In the genomic region with DNA sequence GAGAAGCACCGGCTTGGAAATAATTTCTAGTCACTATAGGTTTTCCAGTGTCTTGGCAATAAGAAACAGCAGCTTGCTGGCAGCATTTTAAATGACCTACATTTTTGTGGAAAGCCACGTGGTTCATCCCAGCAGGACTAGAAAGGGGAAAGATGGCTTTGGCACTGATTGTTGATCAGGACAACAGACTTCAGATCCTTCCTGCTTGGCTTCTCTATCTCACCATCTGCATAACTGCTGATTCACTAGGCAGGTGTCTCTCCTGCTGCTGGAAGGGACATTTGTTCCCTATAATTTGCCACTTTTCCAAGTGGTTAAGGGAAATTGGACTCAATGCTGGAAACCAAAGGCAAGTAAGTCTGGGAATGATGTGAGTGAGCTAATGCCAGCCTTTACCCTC, we compare ENCODE assay signal across 22 cellular contexts.
A peak's percentile ranks its signal among the peaks of the same experiment; 100 is the strongest.
DNase-seq lines count a peak whose midpoint lies in the region; ATAC-seq and TF ChIP-seq lines count a peak whose summit lies in the region.
"Had no signal": no experiment of that assay in that cellular context is flagged by ENCODE, and none has a peak within 500 bp of the region (broad histone marks: within the 10 kb centered on the region; RNA-seq: fewer than 3 reads in every experiment).

No MANE protein-coding gene starts in this region.

- no peaks in the 10 kb centered on the region for H3K4me1 Mint-ChIP-seq in activated CD4-positive, alpha-beta memory T cell treated with anti-CD3 and anti-CD28 coated beads, Interleukin-2, amount 10 ng/mL, durations not matched to agents 7 days and 5 days
- H3K4me1 Mint-ChIP-seq: activated B cell treated with CpG ODN at 0.5 μM for 24 hours; activated naive CD8-positive, alpha-beta T cell treated with anti-CD3 and anti-CD28 coated beads, Interleukin-2, amount 50 U/mL, for 24 hours; CD8-positive, alpha-beta memory T cell had no signal

- no peaks in the 10 kb centered on the region for H3K4me1 ChIP-seq in mesendoderm (ENCODE audit: control insufficient read depth, low read depth, low read length)
- H3K4me1 ChIP-seq: tibial artery had no signal

- H3K18ac ChIP-seq in mesendoderm (ENCODE audit: low read length), result no peak overlapping the region

- no peaks in the 10 kb centered on the region for H3K27me3 ChIP-seq in mesendoderm (ENCODE audit: insufficient read depth, low read length, poor library complexity)
- H3K27me3 ChIP-seq: neutrophil, tibial artery had no signal

- H2BK15ac ChIP-seq in mesendoderm (replicated peaks; ENCODE audit: low read depth), result no peak overlapping the region

- no peak for TF ChIP-seq CTCF in GM20000 (IDR thresholded peaks at IDR 0.05; ENCODE audit: extremely low read depth, missing control alignments)

- POLR2A ChIA-PET in activated CD4-positive, alpha-beta memory T cell treated with anti-CD3 and anti-CD28 coated beads, Interleukin-2, amount 10 ng/mL, durations not matched to agents 7 days and 5 days (lab: Charles Lee), result no interaction called here

- no peak overlapping the region for H3K27ac Mint-ChIP-seq in activated CD4-positive, alpha-beta memory T cell treated with anti-CD3 and anti-CD28 coated beads, Interleukin-2, amount 10 ng/mL, durations not matched to agents 7 days and 5 days
- H3K27ac Mint-ChIP-seq: activated B cell treated with CpG ODN at 0.5 μM for 24 hours; activated CD4-positive, alpha-beta memory T cell treated with anti-CD3 and anti-CD28 coated beads for 36 hours; activated naive CD8-positive, alpha-beta T cell treated with anti-CD3 and anti-CD28 coated beads, Interleukin-2, amount 50 U/mL, for 24 hours; CD8-positive, alpha-beta memory T cell; dendritic cell treated with granulocyte-macrophage colony-stimulating factor and Interleukin-4, amounts not matched to agents 40 ng/mL and 50 ng/mL, for 4 days; stimulated activated naive CD8-positive, alpha-beta T cell treated with anti-CD3 and anti-CD28 coated beads, Interleukin-15, Interleukin-2, amounts not matched to agents 100 ng/mL and 50 ng/mL, for 24 hours had no signal

- DNase-seq in DMS 273 (lab: John Stamatoyannopoulos, UW; ENCODE audit: unreplicated experiment) (peak; percentile 88), M059J (ENCODE audit: low read depth) (peak; percentile 6), SK-N-DZ (ENCODE audit: low spot score) (peak; percentile 47), mesendoderm (peak; percentile 23), GM20000 (ENCODE audit: low spot score) (no peak), SIG-M5 treated with dmso at 0.1 percent for 504 hours (lab: John Stamatoyannopoulos, UW; ENCODE audit: unreplicated experiment) (no peak)
- no peak for DNase-seq in activated CD4-positive, alpha-beta memory T cell treated with anti-CD3 and anti-CD28 coated beads, Interleukin-2, amount 10 ng/mL, durations not matched to agents 7 days and 5 days
- DNase-seq: activated B cell treated with CpG ODN at 0.5 μM for 24 hours; activated CD4-positive, alpha-beta memory T cell treated with anti-CD3 and anti-CD28 coated beads for 36 hours; activated effector memory CD4-positive, alpha-beta T cell treated with anti-CD3 and anti-CD28 coated beads, Interleukin-2, amount 50 U/mL, for 16 hours; activated naive CD8-positive, alpha-beta T cell treated with anti-CD3 and anti-CD28 coated beads, Interleukin-2, amount 50 U/mL, for 24 hours; activated T-cell treated with anti-CD3 and anti-CD28 coated beads for 4 hours; CD8-positive, alpha-beta memory T cell; NCI-H1105; stimulated activated CD4-positive, alpha-beta T cell treated with anti-CD3 and anti-CD28 coated beads, Interleukin-12 subunit alpha, Interleukin-12 subunit beta, amount 100 ng/mL, for 4 hours; stimulated activated CD4-positive, alpha-beta T cell treated with anti-CD3 and anti-CD28 coated beads, Interleukin-4, amount 100 ng/mL, for 4 hours; tibial artery had no signal

- H3K27me3 Mint-ChIP-seq in activated CD4-positive, alpha-beta memory T cell treated with anti-CD3 and anti-CD28 coated beads, Interleukin-2, amount 10 ng/mL, durations not matched to agents 7 days and 5 days, result no peaks in the 10 kb centered on the region
- H3K27me3 Mint-ChIP-seq: dendritic cell treated with granulocyte-macrophage colony-stimulating factor and Interleukin-4, amounts not matched to agents 40 ng/mL and 50 ng/mL, for 4 days had no signal

- CTCF ChIA-PET in activated CD4-positive, alpha-beta memory T cell treated with anti-CD3 and anti-CD28 coated beads, Interleukin-2, amount 10 ng/mL, durations not matched to agents 7 days and 5 days (lab: Charles Lee), result no interaction called here

- no peak overlapping the region for H3K23ac ChIP-seq in mesendoderm (ENCODE audit: low read length)

- H3K36me3 Mint-ChIP-seq in activated CD4-positive, alpha-beta memory T cell treated with anti-CD3 and anti-CD28 coated beads, Interleukin-2, amount 10 ng/mL, durations not matched to agents 7 days and 5 days (ENCODE audit: low read depth), result no peaks in the 10 kb centered on the region
- H3K36me3 Mint-ChIP-seq: CD8-positive, alpha-beta memory T cell had no signal

- no peak overlapping the region for H3K4me3 Mint-ChIP-seq in activated CD4-positive, alpha-beta memory T cell treated with anti-CD3 and anti-CD28 coated beads, Interleukin-2, amount 10 ng/mL, durations not matched to agents 7 days and 5 days
- H3K4me3 Mint-ChIP-seq: activated B cell treated with CpG ODN at 0.5 μM for 24 hours; activated CD4-positive, alpha-beta memory T cell treated with anti-CD3 and anti-CD28 coated beads for 36 hours; activated naive CD8-positive, alpha-beta T cell treated with anti-CD3 and anti-CD28 coated beads, Interleukin-2, amount 50 U/mL, for 24 hours; CD8-positive, alpha-beta memory T cell; dendritic cell treated with granulocyte-macrophage colony-stimulating factor and Interleukin-4, amounts not matched to agents 40 ng/mL and 50 ng/mL, for 4 days; stimulated activated naive CD8-positive, alpha-beta T cell treated with anti-CD3 and anti-CD28 coated beads, Interleukin-15, Interleukin-2, amounts not matched to agents 100 ng/mL and 50 ng/mL, for 24 hours had no signal

- no peaks in the 10 kb centered on the region for H3K79me1 ChIP-seq in mesendoderm (ENCODE audit: low read length)

- no peak overlapping the region for H3K9ac ChIP-seq in mesendoderm (ENCODE audit: low read length)

- H2AK5ac ChIP-seq in mesendoderm (ENCODE audit: low read length), result no peak overlapping the region

- no peak for ATAC-seq in HG03097 (IDR thresholded peaks at IDR 0.05; ENCODE audit: low FRiP score, unreplicated experiment)
- ATAC-seq: activated naive CD8-positive, alpha-beta T cell treated with anti-CD3 and anti-CD28 coated beads, Interleukin-2, amount 50 U/mL, for 24 hours; HepG2 had no signal

- no peak overlapping the region for H2BK120ac ChIP-seq in mesendoderm (ENCODE audit: low read depth, low read length)

- no peak overlapping the region for H3K4ac ChIP-seq in mesendoderm (ENCODE audit: low read depth, low read length)

- no peak overlapping the region for H4K5ac ChIP-seq in mesendoderm (ENCODE audit: low read length)

- H3K36me3 ChIP-seq in mesendoderm (ENCODE audit: control insufficient read depth, insufficient read depth, low read length), result no peaks in the 10 kb centered on the region
- H3K36me3 ChIP-seq: neutrophil, tibial artery had no signal

- no peak overlapping the region for H2BK5ac ChIP-seq in mesendoderm (ENCODE audit: low read length)

- H3K27ac ChIP-seq in mesendoderm (ENCODE audit: low read depth, low read length), result no peak overlapping the region
- H3K27ac ChIP-seq: neutrophil, tibial artery had no signal

- H3K56ac ChIP-seq in mesendoderm (ENCODE audit: low read length), result no peak overlapping the region

- WGBS in mesendoderm (ENCODE audit: extremely low coverage, insufficient coverage, low lambda C conversion rate), result no CpG with 5 or more reads among the region's 2 CpGs

- H3K9me3 Mint-ChIP-seq in activated CD4-positive, alpha-beta memory T cell treated with anti-CD3 and anti-CD28 coated beads, Interleukin-2, amount 10 ng/mL, durations not matched to agents 7 days and 5 days, result peaks cover 9% of the 10 kb centered on the region

- H4K8ac ChIP-seq in mesendoderm (ENCODE audit: low read depth, low read length), result no peak overlapping the region

- H3K79me2 ChIP-seq in mesendoderm (ENCODE audit: control insufficient read depth, insufficient read depth, low read length), result no peaks in the 10 kb centered on the region

- no peak overlapping the region for H3K4me3 ChIP-seq in mesendoderm (ENCODE audit: low read length)
- H3K4me3 ChIP-seq: tibial artery had no signal

- no peak overlapping the region for H3K4me2 ChIP-seq in mesendoderm (ENCODE audit: low read length)

Comparison
In these comparisons a context has a peak if more than half of its experiments do, and no peak if none do; other contexts are left out.
1. DNase-seq: peak in DMS 273 (single experiment), M059J (single experiment), SK-N-DZ (single experiment) and mesendoderm (single experiment); none in activated CD4-positive, alpha-beta memory T cell treated with anti-CD3 and anti-CD28 coated beads, Interleukin-2, amount 10 ng/mL, durations not matched to agents 7 days and 5 days (single experiment), GM20000 (single experiment) and SIG-M5 treated with dmso at 0.1 percent for 504 hours (single experiment).